Comparison of ENCODE assay signal across 14 cellular contexts in genomic region chr2:85237849-85238570, GRCh38.
A peak's percentile ranks its signal among the peaks of the same experiment; 100 is the strongest.
DNase-seq lines count a peak whose midpoint lies in the region; ATAC-seq and TF ChIP-seq lines count a peak whose summit lies in the region.
"Had no signal": no experiment of that assay in that cellular context is flagged by ENCODE, and none has a peak within 500 bp of the region (broad histone marks: within the 10 kb centered on the region; RNA-seq: fewer than 3 reads in every experiment).

No MANE protein-coding gene starts in this region.

- H3K27ac ChIP-seq in left ventricle myocardium inferior (replicated peaks) (no peak overlapping the region), lower lobe of right lung (no peak overlapping the region)

- peak overlapping the region; percentile 72 for H3K27ac Mint-ChIP-seq in endothelial cell (ENCODE audit: unreplicated experiment)
- H3K27ac Mint-ChIP-seq: activated naive CD8-positive, alpha-beta T cell treated with anti-CD3 and anti-CD28 coated beads, Interleukin-2, amount 10 ng/mL, durations not matched to agents 7 days and 5 days; T-helper 17 cell had no signal

- H3K9me3 ChIP-seq in left ventricle myocardium inferior (replicated peaks) (no peaks in the 10 kb centered on the region), lower lobe of right lung (no peaks in the 10 kb centered on the region)

- H3K36me3 ChIP-seq in left ventricle myocardium inferior (no peaks in the 10 kb centered on the region), lower lobe of right lung (no peaks in the 10 kb centered on the region)

- H3K4me3 Mint-ChIP-seq in endothelial cell (ENCODE audit: unreplicated experiment) = peak overlapping the region; percentile 68
- H3K4me3 Mint-ChIP-seq: activated naive CD8-positive, alpha-beta T cell treated with anti-CD3 and anti-CD28 coated beads, Interleukin-2, amount 10 ng/mL, durations not matched to agents 7 days and 5 days; T-helper 17 cell had no signal

- peaks cover 36% of the 10 kb centered on the region for H3K4me1 ChIP-seq in left ventricle myocardium inferior
- peaks cover 24% of the 10 kb centered on the region for H3K4me1 ChIP-seq in lower lobe of right lung

- peaks cover 20% of the 10 kb centered on the region for H3K27me3 Mint-ChIP-seq in endothelial cell (ENCODE audit: unreplicated experiment)

- no peaks in the 10 kb centered on the region for H3K9me3 Mint-ChIP-seq in endothelial cell (ENCODE audit: unreplicated experiment)
- H3K9me3 Mint-ChIP-seq: activated naive CD8-positive, alpha-beta T cell treated with anti-CD3 and anti-CD28 coated beads, Interleukin-2, amount 10 ng/mL, durations not matched to agents 7 days and 5 days had no signal

- TF ChIP-seq CTCF in left ventricle myocardium inferior (IDR thresholded peaks at IDR 0.05; ENCODE audit: borderline replicate concordance) = no peak
- no peak for TF ChIP-seq CTCF in endothelial cell (IDR thresholded peaks at IDR 0.05; ENCODE audit: unreplicated experiment)
- no peak for TF ChIP-seq CTCF in lower lobe of right lung (IDR thresholded peaks at IDR 0.05)
- no peak for TF ChIP-seq CTCF in omental fat pad (IDR thresholded peaks at IDR 0.05)

- intact Hi-C loops in cardiac septum (cut with DNase I) (no loop called here), left ventricle myocardium inferior (cut with micrococcal nuclease) (no loop called here), lower lobe of right lung (cut with DNase I) (no loop called here)

- peak; percentile 53 for DNase-seq in cardiac septum (ENCODE audit: low spot score)
- DNase-seq in left ventricle myocardium inferior = no peak
- DNase-seq in endothelial cell (ENCODE audit: low spot score) = peak; percentile 53
- DNase-seq in lower lobe of right lung = peak; percentile 56
- DNase-seq in effector CD4-positive, alpha-beta T cell = no peak
- no peak for DNase-seq in activated T-cell treated with anti-CD3 and anti-CD28 coated beads, Interleukin-2, amount 50 U/mL, for 48 hours
- DNase-seq in omental fat pad (ENCODE audit: low spot score) = no peak
- no peak for DNase-seq in AG08395 (ENCODE audit: low spot score)
- DNase-seq: activated naive CD8-positive, alpha-beta T cell treated with anti-CD3 and anti-CD28 coated beads, Interleukin-2, amount 10 ng/mL, durations not matched to agents 7 days and 5 days; activated T-cell treated with anti-CD3 and anti-CD28 coated beads for 4 hours; hippocampal formation; NCI-H524; stimulated activated CD4-positive, alpha-beta T cell treated with anti-CD3 and anti-CD28 coated beads, Interleukin-15, amount 100 ng/mL, for 24 hours; T-helper 17 cell had no signal

- H3K4me1 Mint-ChIP-seq in endothelial cell (ENCODE audit: unreplicated experiment) = peaks cover 68% of the 10 kb centered on the region

- ATAC-seq in lower lobe of right lung (peak; percentile 49 to 63), omental fat pad (ENCODE audit: low FRiP score) (no peak)
- ATAC-seq: T-helper 17 cell had no signal

- H3K27me3 ChIP-seq in left ventricle myocardium inferior (ENCODE audit: low read depth) (no peaks in the 10 kb centered on the region), lower lobe of right lung (ENCODE audit: low read depth) (no peaks in the 10 kb centered on the region)

- peaks cover 8% of the 10 kb centered on the region for H3K36me3 Mint-ChIP-seq in endothelial cell (ENCODE audit: low read depth, unreplicated experiment)
- H3K36me3 Mint-ChIP-seq: activated naive CD8-positive, alpha-beta T cell treated with anti-CD3 and anti-CD28 coated beads, Interleukin-2, amount 10 ng/mL, durations not matched to agents 7 days and 5 days had no signal

- no peak overlapping the region for H3K4me3 ChIP-seq in left ventricle myocardium inferior
- H3K4me3 ChIP-seq in lower lobe of right lung = no peak overlapping the region

Comparison
In these comparisons a context has a peak if more than half of its experiments do, and no peak if none do; other contexts are left out.
1. DNase-seq: peak in cardiac septum (single experiment), endothelial cell (single experiment) and lower lobe of right lung (single experiment); none in left ventricle myocardium inferior (single experiment), effector CD4-positive, alpha-beta T cell (single experiment), activated T-cell treated with anti-CD3 and anti-CD28 coated beads, Interleukin-2, amount 50 U/mL, for 48 hours (0 of 2), omental fat pad (single experiment) and AG08395 (single experiment).